In genomic region chr11:77176996-77177395, GRCh38 we compare ENCODE assay signal across 35 cellular contexts. TPM values are rescaled to one million over a fixed set of nuclear protein-coding genes. Genes with fewer than 3 reads are reported as not detected.
"Had no signal": no experiment of that assay in that cellular context is flagged by ENCODE, and none has a peak within 500 bp of the region (broad histone marks: within the 10 kb centered on the region; RNA-seq: fewer than 3 reads in every experiment).

No MANE protein-coding gene starts in this region.

- DNase-seq: activated CD4-positive, alpha-beta memory T cell treated with anti-CD3 and anti-CD28 coated beads, Interleukin-2, amount 10 ng/mL, durations not matched to agents 7 days and 5 days; activated CD4-positive, alpha-beta T cell treated with anti-CD3 and anti-CD28 coated beads for 1 hour; activated CD4-positive, alpha-beta T cell treated with anti-CD3 and anti-CD28 coated beads for 48 hours; activated CD4-positive, CD25-positive, alpha-beta regulatory T cell; activated CD8-positive, alpha-beta memory T cell treated with anti-CD3 and anti-CD28 coated beads for 24 hours; activated CD8-positive, alpha-beta memory T cell treated with anti-CD3 and anti-CD28 coated beads, Interleukin-2, amount 10 ng/mL, durations not matched to agents 7 days and 5 days; activated CD8-positive, alpha-beta memory T cell treated with anti-CD3 and anti-CD28 coated beads, Interleukin-2, amount 50 U/mL, for 48 hours; activated effector memory CD4-positive, alpha-beta T cell treated with anti-CD3 and anti-CD28 coated beads, Interleukin-2, amount 50 U/mL, for 16 hours; activated naive CD4-positive, alpha-beta T cell treated with Interleukin-2 at 50 U/mL for 16 hours; activated naive CD8-positive, alpha-beta T cell treated with anti-CD3 and anti-CD28 coated beads, Interleukin-2, amount 10 ng/mL, durations not matched to agents 7 days and 5 days; activated T-cell treated with anti-CD3 and anti-CD28 coated beads, Interleukin-2, amount 50 U/mL, for 72 hours; amygdala; Kasumi-1; KG1; MG63; NCI-H1048; NCI-H1105 treated with DMSO at 0.1 percent for 48 hours; NCI-H1436; NCI-H1694; NCI-H2029; NCI-H345; NCI-H524 treated with DMSO at 0.1 percent for 48 hours; NCI-H748 treated with DMSO at 0.1 percent for 48 hours; PC-9; SHP77; SJCRH30; T1000; WERI-Rb-1 had no signal

- ATAC-seq: activated CD8-positive, alpha-beta memory T cell treated with anti-CD3 and anti-CD28 coated beads, Interleukin-2, amount 10 ng/mL, durations not matched to agents 7 days and 5 days; activated T-cell treated with anti-CD3 and anti-CD28 coated beads, Interleukin-2, amount 50 U/mL, for 72 hours; activated T-helper 17 cell treated with anti-CD3 and anti-CD28 coated beads, Interleukin-2, amount 50 U/mL, for 72 hours had no signal

- H3K4me3 ChIP-seq: cardiac muscle cell, MG63, PC-9, SJCRH30, SK-N-MC had no signal

- H3K27me3 ChIP-seq: ascending aorta, cardiac muscle cell, MG63, SJCRH30 had no signal

- H3K36me3 Mint-ChIP-seq: activated CD8-positive, alpha-beta memory T cell treated with anti-CD3 and anti-CD28 coated beads, Interleukin-2, amount 10 ng/mL, durations not matched to agents 7 days and 5 days; activated naive CD8-positive, alpha-beta T cell treated with anti-CD3 and anti-CD28 coated beads, Interleukin-2, amount 10 ng/mL, durations not matched to agents 7 days and 5 days had no signal

- H3K9me3 Mint-ChIP-seq: activated CD4-positive, alpha-beta memory T cell treated with anti-CD3 and anti-CD28 coated beads, Interleukin-2, amount 10 ng/mL, durations not matched to agents 7 days and 5 days; activated naive CD4-positive, alpha-beta T cell treated with anti-CD3 and anti-CD28 coated beads, Interleukin-2, amount 50 U/mL, for 24 hours; activated naive CD8-positive, alpha-beta T cell treated with anti-CD3 and anti-CD28 coated beads, Interleukin-2, amount 10 ng/mL, durations not matched to agents 7 days and 5 days had no signal

- H3K4me2 ChIP-seq: PC-9 had no signal

- H3K4me1 ChIP-seq: ascending aorta had no signal

- H3K4me1 Mint-ChIP-seq: activated CD4-positive, alpha-beta memory T cell treated with anti-CD3 and anti-CD28 coated beads, Interleukin-2, amount 10 ng/mL, durations not matched to agents 7 days and 5 days; activated CD8-positive, alpha-beta memory T cell treated with anti-CD3 and anti-CD28 coated beads, Interleukin-2, amount 10 ng/mL, durations not matched to agents 7 days and 5 days; activated naive CD4-positive, alpha-beta T cell treated with anti-CD3 and anti-CD28 coated beads, Interleukin-2, amount 50 U/mL, for 24 hours; activated naive CD8-positive, alpha-beta T cell treated with anti-CD3 and anti-CD28 coated beads, Interleukin-2, amount 10 ng/mL, durations not matched to agents 7 days and 5 days; activated T-helper 17 cell treated with anti-CD3 and anti-CD28 coated beads, Interleukin-2, amount 50 U/mL, for 72 hours had no signal

- H3K27ac ChIP-seq: ascending aorta, cardiac muscle cell, PC-9, RWPE1, SJCRH30, SK-N-MC, WERI-Rb-1 had no signal

- H3K36me3 ChIP-seq: ascending aorta, cardiac muscle cell, MG63, SJCRH30 had no signal

- H3K4me3 Mint-ChIP-seq: activated CD4-positive, alpha-beta memory T cell treated with anti-CD3 and anti-CD28 coated beads, Interleukin-2, amount 10 ng/mL, durations not matched to agents 7 days and 5 days; activated CD8-positive, alpha-beta memory T cell treated with anti-CD3 and anti-CD28 coated beads, Interleukin-2, amount 10 ng/mL, durations not matched to agents 7 days and 5 days; activated naive CD4-positive, alpha-beta T cell treated with anti-CD3 and anti-CD28 coated beads, Interleukin-2, amount 50 U/mL, for 24 hours; activated naive CD8-positive, alpha-beta T cell treated with anti-CD3 and anti-CD28 coated beads, Interleukin-2, amount 10 ng/mL, durations not matched to agents 7 days and 5 days; activated T-cell treated with anti-CD3 and anti-CD28 coated beads, Interleukin-2, amount 50 U/mL, for 72 hours; activated T-helper 17 cell treated with anti-CD3 and anti-CD28 coated beads, Interleukin-2, amount 50 U/mL, for 72 hours had no signal

- H3K27ac Mint-ChIP-seq: activated CD4-positive, alpha-beta memory T cell treated with anti-CD3 and anti-CD28 coated beads, Interleukin-2, amount 10 ng/mL, durations not matched to agents 7 days and 5 days; activated CD8-positive, alpha-beta memory T cell treated with anti-CD3 and anti-CD28 coated beads, Interleukin-2, amount 10 ng/mL, durations not matched to agents 7 days and 5 days; activated naive CD4-positive, alpha-beta T cell treated with anti-CD3 and anti-CD28 coated beads, Interleukin-2, amount 50 U/mL, for 24 hours; activated naive CD8-positive, alpha-beta T cell treated with anti-CD3 and anti-CD28 coated beads, Interleukin-2, amount 10 ng/mL, durations not matched to agents 7 days and 5 days; activated T-cell treated with anti-CD3 and anti-CD28 coated beads, Interleukin-2, amount 50 U/mL, for 72 hours; activated T-helper 17 cell treated with anti-CD3 and anti-CD28 coated beads, Interleukin-2, amount 50 U/mL, for 72 hours had no signal

- H3K27me3 Mint-ChIP-seq: activated CD4-positive, alpha-beta memory T cell treated with anti-CD3 and anti-CD28 coated beads, Interleukin-2, amount 10 ng/mL, durations not matched to agents 7 days and 5 days; activated CD8-positive, alpha-beta memory T cell treated with anti-CD3 and anti-CD28 coated beads, Interleukin-2, amount 10 ng/mL, durations not matched to agents 7 days and 5 days; activated naive CD4-positive, alpha-beta T cell treated with anti-CD3 and anti-CD28 coated beads, Interleukin-2, amount 50 U/mL, for 24 hours; activated naive CD8-positive, alpha-beta T cell treated with anti-CD3 and anti-CD28 coated beads, Interleukin-2, amount 10 ng/mL, durations not matched to agents 7 days and 5 days; activated T-helper 17 cell treated with anti-CD3 and anti-CD28 coated beads, Interleukin-2, amount 50 U/mL, for 72 hours had no signal

RNA-seq across cellular contexts. Expression of gene MYO7A, which starts 49.0 kb away (rescaled TPM):
- total RNA-seq: OCI-LY7 had no signal
